Comparison of ENCODE assay signal across 17 cellular contexts in genomic region chr1:44839561-44839960, GRCh38. TPM values are rescaled to one million over a fixed set of nuclear protein-coding genes. Genes with fewer than 3 reads are reported as not detected.
"Had no signal": no experiment of that assay in that cellular context is flagged by ENCODE, and none has a peak within 500 bp of the region (broad histone marks: within the 10 kb centered on the region; RNA-seq: fewer than 3 reads in every experiment).

No MANE protein-coding gene starts in this region.

- H3K27ac Mint-ChIP-seq: activated CD4-positive, alpha-beta T cell treated with anti-CD3 and anti-CD28 coated beads for 36 hours; activated naive CD8-positive, alpha-beta T cell; activated T-helper 1 cell treated with anti-CD3 and anti-CD28 coated beads, Interleukin-12 subunit alpha, Interleukin-12 subunit beta, Interleukin-2, Interleukin-4 antibody, amounts not matched to agents 30 ng/mL and 10 ng/mL and 1 ng/mL, durations not matched to agents 14 hours and 24 hours and 36 hours; natural killer cell treated with Interleukin-12 subunit alpha and Interleukin-12 subunit beta and Interleukin-15 and Interleukin-18, amount 100 ng/mL, for 72 hours had no signal

- H3K27me3 Mint-ChIP-seq: activated naive CD8-positive, alpha-beta T cell had no signal

- H3K4me3 Mint-ChIP-seq: activated CD4-positive, alpha-beta T cell treated with anti-CD3 and anti-CD28 coated beads for 36 hours; activated naive CD8-positive, alpha-beta T cell; activated T-helper 1 cell treated with anti-CD3 and anti-CD28 coated beads, Interleukin-12 subunit alpha, Interleukin-12 subunit beta, Interleukin-2, Interleukin-4 antibody, amounts not matched to agents 30 ng/mL and 10 ng/mL and 1 ng/mL, durations not matched to agents 14 hours and 24 hours and 36 hours; natural killer cell treated with Interleukin-12 subunit alpha and Interleukin-12 subunit beta and Interleukin-15 and Interleukin-18, amount 100 ng/mL, for 72 hours had no signal

- H3K36me3 Mint-ChIP-seq: activated naive CD8-positive, alpha-beta T cell; natural killer cell treated with Interleukin-12 subunit alpha and Interleukin-12 subunit beta and Interleukin-15 and Interleukin-18, amount 100 ng/mL, for 72 hours had no signal

- ATAC-seq: activated CD4-positive, alpha-beta T cell treated with anti-CD3 and anti-CD28 coated beads for 36 hours; left cardiac atrium; natural killer cell treated with Interleukin-12 subunit alpha and Interleukin-12 subunit beta and Interleukin-15 and Interleukin-18, amount 100 ng/mL, for 72 hours; stimulated activated naive CD8-positive, alpha-beta T cell treated with anti-CD3 and anti-CD28 coated beads, Interleukin-15, Interleukin-2, amounts not matched to agents 100 U/mL and 50 U/mL, for 24 hours had no signal

- DNase-seq: activated CD4-positive, alpha-beta T cell treated with anti-CD3 and anti-CD28 coated beads for 36 hours; activated CD4-positive, alpha-beta T cell treated with anti-CD3 and anti-CD28 coated beads, Interleukin-2, amount 50 U/mL, for 48 hours; activated T-cell treated with anti-CD3 and anti-CD28 coated beads for 4 hours; dermis blood vessel endothelial cell; effector memory CD4-positive, alpha-beta T cell; esophagus squamous epithelium; left cardiac atrium; stimulated activated naive CD8-positive, alpha-beta T cell treated with anti-CD3 and anti-CD28 coated beads, Interleukin-15, Interleukin-2, amounts not matched to agents 100 U/mL and 50 U/mL, for 24 hours; substantia nigra had no signal

- FAIRE-seq: TTC549 had no signal

- H3K9me3 Mint-ChIP-seq: activated T-helper 1 cell treated with anti-CD3 and anti-CD28 coated beads, Interleukin-12 subunit alpha, Interleukin-12 subunit beta, Interleukin-2, Interleukin-4 antibody, amounts not matched to agents 30 ng/mL and 10 ng/mL and 1 ng/mL, durations not matched to agents 14 hours and 24 hours and 36 hours; natural killer cell treated with Interleukin-12 subunit alpha and Interleukin-12 subunit beta and Interleukin-15 and Interleukin-18, amount 100 ng/mL, for 72 hours had no signal

RNA-seq across cellular contexts. Expression of gene DYNLT4, which starts 32.4 kb away (rescaled TPM):
- total RNA-seq: dermis blood vessel endothelial cell; esophagus squamous epithelium; natural killer cell treated with Interleukin-12 subunit alpha and Interleukin-12 subunit beta and Interleukin-15 and Interleukin-18, amount 100 ng/mL, for 72 hours; skeletal muscle tissue had no signal

RNA-seq across cellular contexts. Expression of gene BEST4, which starts 51.6 kb away (rescaled TPM):
- total RNA-seq: dermis blood vessel endothelial cell, osteoblast, prostate gland, right atrium auricular region, skeletal muscle tissue had no signal
